Comparison of ENCODE assay signal across 16 cellular contexts in genomic region chr3:81170298-81170697, GRCh38.
DNase-seq lines count a peak whose midpoint lies in the region; FAIRE-seq and TF ChIP-seq lines count a peak whose summit lies in the region.
"Had no signal": no experiment of that assay in that cellular context is flagged by ENCODE, and none has a peak within 500 bp of the region (broad histone marks: within the 10 kb centered on the region; RNA-seq: fewer than 3 reads in every experiment).

No MANE protein-coding gene starts in this region.

- no peaks in the 10 kb centered on the region for H3K27me3 Mint-ChIP-seq in activated naive CD8-positive, alpha-beta T cell treated with anti-CD3 and anti-CD28 coated beads for 36 hours

- DNase-seq in H7 (peak; percentile 12), NT2/D1 (ENCODE audit: low read depth, low spot score) (peak; percentile 38), iPS DF 19.7 (ENCODE audit: low read depth, low spot score) (peak; percentile 42), mesendoderm (peak; percentile 88), vagina (ENCODE audit: extremely low spot score in 2 of 2) (no peak), GM19239 (ENCODE audit: insufficient read length, low spot score) (no peak), G401 (ENCODE audit: low spot score) (no peak)
- no peak for DNase-seq in activated naive CD8-positive, alpha-beta T cell treated with anti-CD3 and anti-CD28 coated beads for 36 hours
- DNase-seq: CD8-positive, alpha-beta T cell; COR-L47; DND-41; GF-D8 had no signal

- H3K27ac Mint-ChIP-seq in activated naive CD8-positive, alpha-beta T cell treated with anti-CD3 and anti-CD28 coated beads for 36 hours = no peak overlapping the region
- H3K27ac Mint-ChIP-seq: CD14-positive monocyte; CD8-positive, alpha-beta T cell had no signal

- H3K4me3 ChIP-seq in H7 (ENCODE audit: insufficient read depth, low read depth, low read length) = no peak overlapping the region
- no peak overlapping the region for H3K4me3 ChIP-seq in NT2/D1 (ENCODE audit: insufficient read length, low read depth)
- no peak overlapping the region for H3K4me3 ChIP-seq in mesendoderm (ENCODE audit: low read length)
- no peak overlapping the region for H3K4me3 ChIP-seq in vagina
- H3K4me3 ChIP-seq: A549, HAP-1, K562 had no signal

- H3K36me3 ChIP-seq in H7 (replicated peaks; ENCODE audit: control insufficient read depth, insufficient read depth, low read length) (no peaks in the 10 kb centered on the region), NT2/D1 (ENCODE audit: insufficient read depth, insufficient read length, low read length) (no peaks in the 10 kb centered on the region), mesendoderm (ENCODE audit: control insufficient read depth, insufficient read depth, low read length) (no peaks in the 10 kb centered on the region), vagina (no peaks in the 10 kb centered on the region)
- H3K36me3 ChIP-seq: HAP-1 had no signal

- no peak for FAIRE-seq in GM19239 (lab: Jason Lieb, UNC)
- FAIRE-seq: A549, K562 had no signal

- H2BK5ac ChIP-seq in mesendoderm (ENCODE audit: low read length) = no peak overlapping the region

- H3K9ac ChIP-seq in NT2/D1 (ENCODE audit: insufficient read length, low read depth) = no peak overlapping the region
- no peak overlapping the region for H3K9ac ChIP-seq in mesendoderm (ENCODE audit: low read length)

- no peak overlapping the region for H3K4me2 ChIP-seq in mesendoderm (ENCODE audit: low read length)
- H3K4me2 ChIP-seq: A549 had no signal

- intact Hi-C loops in vagina (cut with DNase I) = no loop called here

- H3K56ac ChIP-seq in mesendoderm (ENCODE audit: low read length) = no peak overlapping the region

- H4K8ac ChIP-seq in mesendoderm (ENCODE audit: low read depth, low read length) = no peak overlapping the region

- no peaks in the 10 kb centered on the region for H3K27me3 ChIP-seq in H7 (ENCODE audit: control insufficient read depth, insufficient read depth, low read length)
- no peaks in the 10 kb centered on the region for H3K27me3 ChIP-seq in NT2/D1 (ENCODE audit: insufficient read depth, insufficient read length)
- H3K27me3 ChIP-seq in mesendoderm (ENCODE audit: insufficient read depth, low read length, poor library complexity) = no peaks in the 10 kb centered on the region
- H3K27me3 ChIP-seq in vagina = no peaks in the 10 kb centered on the region

- H3K27ac ChIP-seq in mesendoderm (ENCODE audit: low read depth, low read length) = no peak overlapping the region
- H3K27ac ChIP-seq in vagina = no peak overlapping the region
- H3K27ac ChIP-seq: A549 had no signal

- no peaks in the 10 kb centered on the region for H3K36me3 Mint-ChIP-seq in activated naive CD8-positive, alpha-beta T cell treated with anti-CD3 and anti-CD28 coated beads for 36 hours
- H3K36me3 Mint-ChIP-seq: CD14-positive monocyte; CD8-positive, alpha-beta T cell had no signal

- no peak for TF ChIP-seq CTCF in vagina (IDR thresholded peaks at IDR 0.05)

- H3K79me1 ChIP-seq in mesendoderm (ENCODE audit: low read length) = no peaks in the 10 kb centered on the region

- H3K4me3 Mint-ChIP-seq in activated naive CD8-positive, alpha-beta T cell treated with anti-CD3 and anti-CD28 coated beads for 36 hours = no peak overlapping the region
- H3K4me3 Mint-ChIP-seq: CD14-positive monocyte; CD8-positive, alpha-beta T cell had no signal

- H3K4me1 Mint-ChIP-seq in activated naive CD8-positive, alpha-beta T cell treated with anti-CD3 and anti-CD28 coated beads for 36 hours = no peaks in the 10 kb centered on the region
- H3K4me1 Mint-ChIP-seq: CD14-positive monocyte had no signal

- no peak overlapping the region for H2BK15ac ChIP-seq in mesendoderm (replicated peaks; ENCODE audit: low read depth)

- no peak overlapping the region for H3K23ac ChIP-seq in mesendoderm (ENCODE audit: low read length)

- no peaks in the 10 kb centered on the region for H3K9me3 ChIP-seq in NT2/D1 (ENCODE audit: insufficient read depth, low read length)
- H3K9me3 ChIP-seq in vagina = no peaks in the 10 kb centered on the region
- H3K9me3 ChIP-seq: A549, HAP-1 had no signal

- H3K4ac ChIP-seq in mesendoderm (ENCODE audit: low read depth, low read length) = no peak overlapping the region

- H3K9me3 Mint-ChIP-seq in activated naive CD8-positive, alpha-beta T cell treated with anti-CD3 and anti-CD28 coated beads for 36 hours = peaks cover 7% of the 10 kb centered on the region

- H3K18ac ChIP-seq in mesendoderm (ENCODE audit: low read length) = no peak overlapping the region

- H2BK120ac ChIP-seq in mesendoderm (ENCODE audit: low read depth, low read length) = no peak overlapping the region

- TF ChIP-seq POLR2A in vagina (IDR thresholded peaks at IDR 0.05) = no peak

- H4K5ac ChIP-seq in mesendoderm (ENCODE audit: low read length) = no peak overlapping the region

- no peaks in the 10 kb centered on the region for H3K4me1 ChIP-seq in NT2/D1 (ENCODE audit: insufficient read depth, insufficient read length)
- H3K4me1 ChIP-seq in mesendoderm (ENCODE audit: control insufficient read depth, low read depth, low read length) = no peaks in the 10 kb centered on the region
- no peaks in the 10 kb centered on the region for H3K4me1 ChIP-seq in vagina
- H3K4me1 ChIP-seq: A549, HAP-1 had no signal

- H3K79me2 ChIP-seq in mesendoderm (ENCODE audit: control insufficient read depth, insufficient read depth, low read length) = no peaks in the 10 kb centered on the region

- in situ Hi-C loops in G401 (cut with HindIII; ENCODE audit: low sequenced_read_pairs) = no loop called here

- H2AK5ac ChIP-seq in mesendoderm (ENCODE audit: low read length) = no peak overlapping the region

Comparison
In these comparisons a context has a peak if more than half of its experiments do, and no peak if none do; other contexts are left out.
1. DNase-seq: peak in H7 (single experiment), NT2/D1 (single experiment), iPS DF 19.7 (single experiment) and mesendoderm (single experiment); none in activated naive CD8-positive, alpha-beta T cell treated with anti-CD3 and anti-CD28 coated beads for 36 hours (single experiment), vagina (0 of 2), GM19239 (single experiment) and G401 (single experiment).